ENCODE assay signal across 28 cellular contexts in genomic region chr17:19686400-19687090, GRCh38. TPM values are rescaled to one million over a fixed set of nuclear protein-coding genes. Genes with fewer than 3 reads are reported as not detected.
"Had no signal": no experiment of that assay in that cellular context is flagged by ENCODE, and none has a peak within 500 bp of the region (broad histone marks: within the 10 kb centered on the region; RNA-seq: fewer than 3 reads in every experiment).

No MANE protein-coding gene starts in this region.

- H3K27ac Mint-ChIP-seq: dendritic cell treated with granulocyte-macrophage colony-stimulating factor and Interleukin-4, amounts not matched to agents 40 ng/mL and 50 ng/mL, for 4 days; effector memory CD8-positive, alpha-beta T cell; immature natural killer cell; naive thymus-derived CD8-positive, alpha-beta T cell; stimulated activated naive B cell treated with anti-CD40 and anti-IgM and Interleukin-4, amounts not matched to agents 10 μg/mL and 1 μg/mL and 100 μg/mL, for 72 hours; stimulated activated naive CD8-positive, alpha-beta T cell treated with anti-CD3 and anti-CD28 coated beads, Interleukin-15, amount 100 ng/mL, for 72 hours had no signal

- H3K4me1 Mint-ChIP-seq: immature natural killer cell; stimulated activated naive B cell treated with anti-CD40 and anti-IgM and Interleukin-4, amounts not matched to agents 10 μg/mL and 1 μg/mL and 100 μg/mL, for 72 hours; stimulated activated naive CD8-positive, alpha-beta T cell treated with anti-CD3 and anti-CD28 coated beads, Interleukin-15, amount 100 ng/mL, for 72 hours had no signal

- FAIRE-seq: colon had no signal

- H3K36me3 ChIP-seq: esophagus muscularis mucosa, neutrophil, upper lobe of right lung, vagina had no signal

- DNase-seq: effector memory CD8-positive, alpha-beta T cell; foreskin keratinocyte; immature natural killer cell; kidney; left cardiac atrium; mammary epithelial cell; mucosa of descending colon; naive thymus-derived CD8-positive, alpha-beta T cell; psoas muscle; retina; stimulated activated CD4-positive, alpha-beta T cell treated with anti-CD3 and anti-CD28 coated beads, Interleukin-2, amount 100 ng/mL, for 24 hours; stimulated activated CD4-positive, alpha-beta T cell treated with anti-CD3 and anti-CD28 coated beads, Interleukin-4, amount 100 ng/mL, for 4 hours; stimulated activated naive B cell treated with anti-CD40 and anti-IgM and Interleukin-4, amounts not matched to agents 10 μg/mL and 1 μg/mL and 100 μg/mL, for 72 hours; stimulated activated naive CD8-positive, alpha-beta T cell treated with anti-CD3 and anti-CD28 coated beads, Interleukin-15, amount 100 ng/mL, for 72 hours; testis; upper lobe of right lung had no signal

- H3K4me1 ChIP-seq: esophagus muscularis mucosa, foreskin keratinocyte, psoas muscle, testis, upper lobe of right lung, vagina had no signal

- H3K4me3 ChIP-seq: esophagus muscularis mucosa, mucosa of descending colon, psoas muscle, skin epidermis, testis, tibial nerve, upper lobe of right lung, vagina had no signal

- H3K4me3 Mint-ChIP-seq: dendritic cell treated with granulocyte-macrophage colony-stimulating factor and Interleukin-4, amounts not matched to agents 40 ng/mL and 50 ng/mL, for 4 days; effector memory CD8-positive, alpha-beta T cell; immature natural killer cell; naive thymus-derived CD8-positive, alpha-beta T cell; stimulated activated naive B cell treated with anti-CD40 and anti-IgM and Interleukin-4, amounts not matched to agents 10 μg/mL and 1 μg/mL and 100 μg/mL, for 72 hours; stimulated activated naive CD8-positive, alpha-beta T cell treated with anti-CD3 and anti-CD28 coated beads, Interleukin-15, amount 100 ng/mL, for 72 hours had no signal

- H3K27ac ChIP-seq: epithelial cell of prostate, esophagus muscularis mucosa, foreskin keratinocyte, neutrophil, psoas muscle, skin epidermis, testis, tibial nerve, upper lobe of right lung, vagina had no signal

- H3K9me3 Mint-ChIP-seq: dendritic cell treated with granulocyte-macrophage colony-stimulating factor and Interleukin-4, amounts not matched to agents 40 ng/mL and 50 ng/mL, for 4 days; effector memory CD8-positive, alpha-beta T cell; immature natural killer cell; stimulated activated naive B cell treated with anti-CD40 and anti-IgM and Interleukin-4, amounts not matched to agents 10 μg/mL and 1 μg/mL and 100 μg/mL, for 72 hours; stimulated activated naive CD8-positive, alpha-beta T cell treated with anti-CD3 and anti-CD28 coated beads, Interleukin-15, amount 100 ng/mL, for 72 hours had no signal

- H3K9me3 ChIP-seq: esophagus muscularis mucosa, mucosa of descending colon, neutrophil, psoas muscle, testis, tibial nerve, upper lobe of right lung, vagina had no signal

- H3K27me3 ChIP-seq: esophagus muscularis mucosa, foreskin keratinocyte, neutrophil, testis, tibial nerve, upper lobe of right lung, vagina had no signal

- H3K27me3 Mint-ChIP-seq: dendritic cell treated with granulocyte-macrophage colony-stimulating factor and Interleukin-4, amounts not matched to agents 40 ng/mL and 50 ng/mL, for 4 days; effector memory CD8-positive, alpha-beta T cell; stimulated activated naive CD8-positive, alpha-beta T cell treated with anti-CD3 and anti-CD28 coated beads, Interleukin-15, amount 100 ng/mL, for 72 hours had no signal

- ATAC-seq: effector memory CD8-positive, alpha-beta T cell; foreskin keratinocyte; left cardiac atrium; mucosa of descending colon; naive thymus-derived CD8-positive, alpha-beta T cell; psoas muscle; sciatic nerve; stimulated activated naive B cell treated with anti-CD40 and anti-IgM and Interleukin-4, amounts not matched to agents 10 μg/mL and 1 μg/mL and 100 μg/mL, for 72 hours; stimulated activated naive CD8-positive, alpha-beta T cell treated with anti-CD3 and anti-CD28 coated beads, Interleukin-15, amount 100 ng/mL, for 72 hours; upper lobe of right lung had no signal

RNA-seq across cellular contexts. Expression of gene SLC47A2, which starts 29.8 kb away (rescaled TPM):
- total RNA-seq: esophagus muscularis mucosa; left cardiac atrium; naive thymus-derived CD8-positive, alpha-beta T cell; osteoblast; sciatic nerve; subcutaneous adipose tissue; tibial nerve; upper lobe of right lung had no signal
- polyA plus RNA-seq: immature natural killer cell; naive thymus-derived CD8-positive, alpha-beta T cell; neural cell had no signal
